Comparison of ENCODE assay signal across 9 cellular contexts in genomic region chr2:69436594-69436936, GRCh38. TPM values are rescaled to one million over a fixed set of nuclear protein-coding genes. Genes with fewer than 3 reads are reported as not detected.
DNase-seq lines count a peak whose midpoint lies in the region; ATAC-seq, FAIRE-seq and TF ChIP-seq lines count a peak whose summit lies in the region.
"Had no signal": no experiment of that assay in that cellular context is flagged by ENCODE, and none has a peak within 500 bp of the region (broad histone marks: within the 10 kb centered on the region; RNA-seq: fewer than 3 reads in every experiment).

No MANE protein-coding gene starts in this region.

- H4K91ac ChIP-seq in mesenchymal stem cell (ENCODE audit: low read length), result peak overlapping the region; percentile 21

- no peak for TF ChIP-seq POLR2A in body of pancreas (IDR thresholded peaks at IDR 0.05)

- H3K27me3 ChIP-seq in body of pancreas (no peaks in the 10 kb centered on the region), mesenchymal stem cell (ENCODE audit: control insufficient read depth in 1 of 2, insufficient read depth in 1 of 2, low read length in 2 of 2) (no peaks in the 10 kb centered on the region)

- peak overlapping the region; percentile 92 for H3K4me2 ChIP-seq in mesenchymal stem cell (ENCODE audit: low read length, poor library complexity, severe bottlenecking)

- no peak overlapping the region for H2BK120ac ChIP-seq in mesenchymal stem cell (ENCODE audit: low read depth, low read length)

- peaks cover 10% of the 10 kb centered on the region for H3K79me1 ChIP-seq in mesenchymal stem cell (replicated peaks; ENCODE audit: low read length, poor library complexity, severe bottlenecking)

- no peak for ATAC-seq in body of pancreas

- H2BK12ac ChIP-seq in mesenchymal stem cell (ENCODE audit: low read length in 2 of 2), result no peak overlapping the region

- intact Hi-C loops in body of pancreas (cut with DNase I), result no loop called here

- H3K4me3 ChIP-seq in body of pancreas (peak overlapping the region; percentile 69 to 84), mesenchymal stem cell (ENCODE audit: insufficient read depth in 1 of 2, low read depth in 1 of 2, low read length in 2 of 2) (peak overlapping the region; percentile 89 to 94)

- H2BK15ac ChIP-seq in mesenchymal stem cell (ENCODE audit: low read depth, poor library complexity, severe bottlenecking), result no peak overlapping the region

- H4K8ac ChIP-seq in mesenchymal stem cell (ENCODE audit: low read length), result peak overlapping the region; percentile 49

- peak in 1 of 7 experiments; percentile 24 for TF ChIP-seq CTCF in body of pancreas (IDR thresholded peaks at IDR 0.05)

- H3K4me1 ChIP-seq in body of pancreas (peaks cover 24% of the 10 kb centered on the region), mesenchymal stem cell (ENCODE audit: control insufficient read depth, insufficient read depth, low read depth, low read length) (peaks cover 7% of the 10 kb centered on the region)

- peak overlapping the region; percentile 78 to 98 for H3K18ac ChIP-seq in mesenchymal stem cell (ENCODE audit: low read depth in 1 of 2, low read length in 2 of 2)

- H3K9ac ChIP-seq in mesenchymal stem cell (ENCODE audit: low read length), result peak overlapping the region; percentile 95

- peak overlapping the region in 1 of 2 experiments; percentile 99 for H3K4ac ChIP-seq in mesenchymal stem cell (ENCODE audit: low read depth in 1 of 2, low read length in 2 of 2)

- H3K9me3 ChIP-seq in body of pancreas, result no peaks in the 10 kb centered on the region
- H3K9me3 ChIP-seq in mesenchymal stem cell (ENCODE audit: control insufficient read depth, low read length), result no peaks in the 10 kb centered on the region

- peak overlapping the region; percentile 24 for H2BK5ac ChIP-seq in mesenchymal stem cell (ENCODE audit: low read depth, low read length, poor library complexity, severe bottlenecking)

- H3K36me3 ChIP-seq in body of pancreas (replicated peaks in 1 of 2; ENCODE audit: insufficient read depth in 1 of 2, low read depth in 2 of 2) (no peaks in the 10 kb centered on the region), mesenchymal stem cell (ENCODE audit: control insufficient read depth in 1 of 2, insufficient read depth in 2 of 2, low read depth in 1 of 2, low read length in 2 of 2) (peaks cover 0 to 6% of the 10 kb centered on the region in 2 experiments)

- no peak overlapping the region for H3K23ac ChIP-seq in mesenchymal stem cell (ENCODE audit: low read length in 2 of 2)

- peak overlapping the region; percentile 92 for H2AFZ ChIP-seq in mesenchymal stem cell (ENCODE audit: low read depth, low read length)

- peak overlapping the region in 1 of 2 experiments; percentile 39 for H3K14ac ChIP-seq in mesenchymal stem cell (ENCODE audit: low read length in 2 of 2)

- no peak for FAIRE-seq in HTR-8/SVneo (lab: Jason Lieb, UNC)
- FAIRE-seq: colon had no signal

- DNase-seq in NCI-H510A treated with DMSO at 0.1 percent for 48 hours (lab: John Stamatoyannopoulos, UW) (peak; percentile 46), NCI-H510A (lab: John Stamatoyannopoulos, UW) (no peak), HTR-8/SVneo (ENCODE audit: insufficient read length, low spot score) (peak; percentile 24), body of pancreas (no peak), mesenchymal stem cell (no peak), NCI-H187 (lab: John Stamatoyannopoulos, UW) (no peak), NCI-H2107 treated with DMSO at 0.1 percent for 48 hours (lab: John Stamatoyannopoulos, UW; ENCODE audit: unreplicated experiment) (no peak)
- DNase-seq in effector CD8-positive, alpha-beta T cell (lab: John Stamatoyannopoulos, UW), result no peak

- H3K27ac ChIP-seq in body of pancreas (peak overlapping the region; percentile 66 to 94 (median 88)), mesenchymal stem cell (ENCODE audit: low read length, poor library complexity, severe bottlenecking) (peak overlapping the region; percentile 61)

- peak overlapping the region; percentile 45 for H2AK5ac ChIP-seq in mesenchymal stem cell (ENCODE audit: low read length, severe bottlenecking)

- 1 to 3% methylated on average over 5 of the region's 5 CpGs for WGBS in body of pancreas, 2 donors
- 5% methylated on average over 3 of the region's 5 CpGs for WGBS in mesenchymal stem cell

RNA-seq across cellular contexts. Expression of gene NFU1, which starts 0.7 kb away (rescaled TPM):
- 10 to 100 TPM; 12.9 to 29.1 TPM for total RNA-seq in body of pancreas
- polyA plus RNA-seq in mesenchymal stem cell (2013, experiment 1 of 2), result 107 TPM
- 109 TPM for polyA plus RNA-seq in mesenchymal stem cell (2013, experiment 2 of 2)

RNA-seq across cellular contexts. Expression of gene GFPT1, which starts 49.5 kb away (rescaled TPM):
- total RNA-seq in body of pancreas, result 10 to 100 TPM; 31.6 to 34.6 TPM
- polyA plus RNA-seq in mesenchymal stem cell (2013, experiment 1 of 2), result 49.1 TPM
- polyA plus RNA-seq in mesenchymal stem cell (2013, experiment 2 of 2), result 47.3 TPM

Comparison
In these comparisons a context has a peak if more than half of its experiments do, and no peak if none do; other contexts are left out.
1. DNase-seq: peak in NCI-H510A treated with DMSO at 0.1 percent for 48 hours (single experiment) and HTR-8/SVneo (single experiment); none in NCI-H510A (single experiment), body of pancreas (0 of 4), mesenchymal stem cell (single experiment), NCI-H187 (0 of 2), NCI-H2107 treated with DMSO at 0.1 percent for 48 hours (single experiment) and effector CD8-positive, alpha-beta T cell (single experiment).